In genomic region chr2:238821391-238821790, GRCh38 we compare ENCODE assay signal across 19 cellular contexts. TPM values are rescaled to one million over a fixed set of nuclear protein-coding genes. Genes with fewer than 3 reads are reported as not detected.
DNase-seq lines count a peak whose midpoint lies in the region; ATAC-seq and TF ChIP-seq lines count a peak whose summit lies in the region.
"Had no signal": no experiment of that assay in that cellular context is flagged by ENCODE, and none has a peak within 500 bp of the region (broad histone marks: within the 10 kb centered on the region; RNA-seq: fewer than 3 reads in every experiment).

No MANE protein-coding gene starts in this region.

- no TSS peak for BruUV-seq in Caco-2 (replicated peaks; lab: Mats Ljungman, UMichigan)

- H3K4me3 Mint-ChIP-seq in Caco-2 (ENCODE audit: unreplicated experiment), result no peak overlapping the region
- H3K4me3 Mint-ChIP-seq: activated CD4-positive, alpha-beta T cell treated with anti-CD3 and anti-CD28 coated beads, Interleukin-2, amount 10 ng/mL, durations not matched to agents 24 days and 14 days; stimulated activated naive CD8-positive, alpha-beta T cell treated with anti-CD3 and anti-CD28 coated beads, Interleukin-15, Interleukin-2, amounts not matched to agents 100 ng/mL and 50 ng/mL, for 24 hours had no signal

- POLR2A ChIA-PET in AG04450 (lab: Yijun Ruan, JAX), result no interaction called here
- POLR2A ChIA-PET in HEK293T (lab: Yijun Ruan, JAX), result no interaction called here
- POLR2A ChIA-PET in Caco-2 (lab: Charles Lee), result no interaction called here

- intact Hi-C loops in sciatic nerve (cut with DNase I), result no loop called here
- intact Hi-C loops in Caco-2 (cut with micrococcal nuclease; ENCODE audit: unreplicated experiment), result no loop called here

- 75 to 83% methylated on average over 6 to 8 of the region's 9 CpGs for WGBS in mesodermal cell (ENCODE audit: insufficient coverage in 2 of 2), 2 experiments

- H3K4me3 ChIP-seq in AG04450 (ENCODE audit: low read depth, low read length) (no peak overlapping the region), cardiac fibroblast (replicated peaks in 1 of 2; ENCODE audit: low read depth in 2 of 2, low read length in 2 of 2) (no peak overlapping the region), mesodermal cell (ENCODE audit: extremely low read depth, insufficient read depth, low read length, poor library complexity, severe bottlenecking) (no peak overlapping the region), Caco-2 (ENCODE audit: low read depth, low read length) (no peak overlapping the region)
- H3K4me3 ChIP-seq: upper lobe of right lung had no signal

- CTCF ChIA-PET in AG04450 (lab: Charles Lee) (no interaction called here), HEK293T (lab: Yijun Ruan, JAX) (interaction anchor here (0.8 kb wide), 1 partner anchor 17 kb away, joined by 3 read pairs; no protein-coding TSS in a partner anchor), Caco-2 (lab: Charles Lee) (no interaction called here)

- H3K4me1 Mint-ChIP-seq in Caco-2 (ENCODE audit: low read depth, unreplicated experiment), result peaks cover 10% of the 10 kb centered on the region

- DNase-seq in AG04450 (ENCODE audit: low read depth, low spot score) (peak; percentile 2), HEK293T (ENCODE audit: extremely low spot score) (no peak), cardiac fibroblast (ENCODE audit: low read depth in 2 of 2) (peak; percentile 49 to 54), sciatic nerve (ENCODE audit: low spot score) (no peak), Caco-2 (no peak), putamen (ENCODE audit: low spot score) (no peak)
- DNase-seq: activated CD4-positive, alpha-beta T cell treated with anti-CD3 and anti-CD28 coated beads, Interleukin-2, amount 10 ng/mL, durations not matched to agents 24 days and 14 days; activated T-cell treated with anti-CD3 and anti-CD28 coated beads for 4 hours; Calu3; head of caudate nucleus; kidney; NCI-H1092; NCI-H345; posterior cingulate gyrus; SHP77 treated with DMSO at 0.1 percent for 48 hours; upper lobe of right lung had no signal

- no peaks in the 10 kb centered on the region for H3K27me3 Mint-ChIP-seq in Caco-2 (ENCODE audit: insufficient read depth, unreplicated experiment)

- H3K27ac Mint-ChIP-seq in Caco-2 (ENCODE audit: unreplicated experiment), result no peak overlapping the region
- H3K27ac Mint-ChIP-seq: activated CD4-positive, alpha-beta T cell treated with anti-CD3 and anti-CD28 coated beads, Interleukin-2, amount 10 ng/mL, durations not matched to agents 24 days and 14 days; stimulated activated naive CD8-positive, alpha-beta T cell treated with anti-CD3 and anti-CD28 coated beads, Interleukin-15, Interleukin-2, amounts not matched to agents 100 ng/mL and 50 ng/mL, for 24 hours had no signal

- H3K4me1 ChIP-seq in mesodermal cell (ENCODE audit: control insufficient read depth, insufficient read depth, low read length, poor library complexity, severe bottlenecking) (peaks cover 5% of the 10 kb centered on the region), Caco-2 (peaks cover 6% of the 10 kb centered on the region; the same call in 1 of the 2 replicates)
- H3K4me1 ChIP-seq: upper lobe of right lung had no signal

- H3K9me3 ChIP-seq in AG04450 (ENCODE audit: control insufficient read depth, insufficient read depth, low read length) (peaks cover 6% of the 10 kb centered on the region), mesodermal cell (ENCODE audit: control insufficient read depth, low read length) (peaks cover 15% of the 10 kb centered on the region), Caco-2 (peaks cover 11% of the 10 kb centered on the region; the same call in 1 of the 2 replicates)
- H3K9me3 ChIP-seq: upper lobe of right lung had no signal

- TF ChIP-seq CTCF in AG04450 (IDR thresholded peaks at IDR 0.05; ENCODE audit: low read depth, low read length) (no peak), cardiac fibroblast (IDR thresholded peaks at IDR 0.05; ENCODE audit: low read depth, low read length) (no peak), Caco-2 (IDR thresholded peaks at IDR 0.05; ENCODE audit: insufficient read depth in 1 of 2, low read depth in 1 of 2, low read length in 1 of 2, severe bottlenecking in 1 of 2, unreplicated experiment in 1 of 2) (no peak)

- no peaks in the 10 kb centered on the region for H3K36me3 Mint-ChIP-seq in Caco-2 (ENCODE audit: insufficient read depth, unreplicated experiment)

- ATAC-seq in sciatic nerve, result no peak
- ATAC-seq in GM19467 (IDR thresholded peaks at IDR 0.05; ENCODE audit: unreplicated experiment), result no peak
- ATAC-seq: upper lobe of right lung had no signal

- peaks cover 14% of the 10 kb centered on the region for H3K9me3 Mint-ChIP-seq in Caco-2 (ENCODE audit: unreplicated experiment)

- H3K27me3 ChIP-seq in AG04450 (ENCODE audit: control insufficient read depth, insufficient read depth, low read length) (peaks cover 8% of the 10 kb centered on the region), Caco-2 (replicated peaks; ENCODE audit: control insufficient read depth, insufficient read depth, low read length) (no peaks in the 10 kb centered on the region)

- H3K36me3 ChIP-seq in mesodermal cell (ENCODE audit: control insufficient read depth, insufficient read depth, low read length) (no peaks in the 10 kb centered on the region), Caco-2 (ENCODE audit: control insufficient read depth, insufficient read depth, low read length) (no peaks in the 10 kb centered on the region)
- H3K36me3 ChIP-seq: upper lobe of right lung had no signal

- H3K27ac ChIP-seq in AG04450 (ENCODE audit: low read depth, low read length) (no peak overlapping the region), mesodermal cell (ENCODE audit: low read depth, low read length, severe bottlenecking) (peak overlapping the region; percentile 49)
- H3K27ac ChIP-seq: upper lobe of right lung had no signal

TF ChIP-seq in HEK293T, 16 proteins besides CTCF, POLR2A, EP300 and RAD21:
- TF ChIP-seq L3MBTL2 (conservative IDR thresholded peaks at IDR 0.05) (peak; percentile 70; the same call in 1 of the 2 replicates), LEF1 (IDR thresholded peaks at IDR 0.05; ENCODE audit: borderline replicate concordance) (no peak), HDGF (IDR thresholded peaks at IDR 0.05; ENCODE audit: borderline replicate concordance) (no peak)

RNA-seq across cellular contexts. Expression of gene TWIST2, which starts 26.5 kb away (rescaled TPM):
- polyA plus RNA-seq in AG04450 (2011; rRNA removed), result 15.6 and 15.7 TPM in 2 replicates
- 10.5 and 11.2 TPM in 2 replicates for polyA minus RNA-seq in AG04450 (2011; rRNA and poly(A)+ RNA removed)
- polyA plus RNA-seq in mesodermal cell (2013, experiment 1 of 2), result 4.9 TPM
- 3.7 TPM for polyA plus RNA-seq in mesodermal cell (2013, experiment 2 of 2)
- total RNA-seq in sciatic nerve (13.6 TPM), Caco-2 (2022) (not detected in 2 replicates)
- total RNA-seq: activated CD4-positive, alpha-beta T cell treated with anti-CD3 and anti-CD28 coated beads, Interleukin-2, amount 10 ng/mL, durations not matched to agents 24 days and 14 days; Calu3 had no signal

Comparison
In these comparisons a context has a peak if more than half of its experiments do, and no peak if none do; other contexts are left out.
1. DNase-seq: peak in AG04450 (single experiment) and cardiac fibroblast (2 of 2); none in HEK293T (single experiment), sciatic nerve (single experiment), Caco-2 (0 of 2) and putamen (single experiment).
2. RNA of gene TWIST2, which starts 26.5 kb away (total RNA-seq): 13.6 TPM in sciatic nerve (single experiment); not detected in Caco-2; every median in the first group is over 10 times any median in the second.